In genomic region chr22:37077802-37078448, GRCh38 we compare ENCODE assay signal across 8 cellular contexts. TPM values are rescaled to one million over a fixed set of nuclear protein-coding genes. Genes with fewer than 3 reads are reported as not detected.
A peak's percentile ranks its signal among the peaks of the same experiment; 100 is the strongest.
DNase-seq lines count a peak whose midpoint lies in the region; ATAC-seq and TF ChIP-seq lines count a peak whose summit lies in the region.

No MANE protein-coding gene starts in this region.

- DNase-seq in NCI-H2196 (lab: John Stamatoyannopoulos, UW; ENCODE audit: unreplicated experiment) = peak; percentile 36
- DNase-seq in NCI-H2196 treated with DMSO at 0.1 percent for 48 hours (lab: John Stamatoyannopoulos, UW; ENCODE audit: unreplicated experiment) = no peak
- DNase-seq in NOMO-1 treated with DMSO at 0.1 percent for 48 hours (lab: John Stamatoyannopoulos, UW; ENCODE audit: unreplicated experiment) = peak; percentile 19
- peak; percentile 87 for DNase-seq in activated T-cell treated with anti-CD3 and anti-CD28 coated beads for 4 hours
- DNase-seq in esophagus squamous epithelium (lab: John Stamatoyannopoulos, UW) = no peak
- peak; percentile 54 for DNase-seq in omental fat pad (ENCODE audit: low spot score)

- intact Hi-C loops in esophagus squamous epithelium (cut with DNase I) = no loop called here

- ATAC-seq in omental fat pad (ENCODE audit: low FRiP score) = no peak
- no peak for ATAC-seq in HG03354 (IDR thresholded peaks at IDR 0.05; ENCODE audit: poor library complexity, severe bottlenecking, unreplicated experiment)

- H3K27ac ChIP-seq in esophagus squamous epithelium = no peak overlapping the region
- peak overlapping the region; percentile 55 for H3K27ac ChIP-seq in thymus (ENCODE audit: low read depth)

- no peak for TF ChIP-seq POLR2A in esophagus squamous epithelium (IDR thresholded peaks at IDR 0.05)

- 19 to 27% methylated on average over 14 to 15 of the region's 15 CpGs for WGBS in esophagus squamous epithelium, 2 donors
- WGBS in thymus = 29% methylated on average over 15 of the region's 15 CpGs

- peaks cover 0 to 63% (median 0%) of the 10 kb centered on the region in 4 donors for H3K27me3 ChIP-seq in esophagus squamous epithelium
- no peaks in the 10 kb centered on the region for H3K27me3 ChIP-seq in thymus (ENCODE audit: control insufficient read depth, insufficient read depth)

- H3K36me3 ChIP-seq in esophagus squamous epithelium = no peaks in the 10 kb centered on the region
- no peaks in the 10 kb centered on the region for H3K36me3 ChIP-seq in thymus (ENCODE audit: control insufficient read depth, insufficient read depth)

- H3K9me3 ChIP-seq in esophagus squamous epithelium (no peaks in the 10 kb centered on the region), thymus (ENCODE audit: control insufficient read depth) (peaks cover 1% of the 10 kb centered on the region)

- peak; percentile 87 to 96 (median 90) for TF ChIP-seq CTCF in esophagus squamous epithelium (IDR thresholded peaks at IDR 0.05)
- TF ChIP-seq CTCF in omental fat pad (IDR thresholded peaks at IDR 0.05) = peak in 1 of 3 donors; percentile 56

- no peak overlapping the region for H3K4me3 ChIP-seq in esophagus squamous epithelium
- no peak overlapping the region for H3K4me3 ChIP-seq in thymus (ENCODE audit: low read length)

- H3K4me1 ChIP-seq in esophagus squamous epithelium (peaks cover 0 to 6% (median 0%) of the 10 kb centered on the region in 3 donors), thymus (ENCODE audit: control insufficient read depth, insufficient read depth, low read length) (peaks cover 16% of the 10 kb centered on the region)

RNA-seq across cellular contexts. Expression of gene KCTD17, which starts 26.4 kb away (rescaled TPM):
- 10 to 100 TPM in 1 of 4 donors, 1 to 10 TPM in 3; 1.1 to 10.7 (median 6.5) TPM for total RNA-seq in esophagus squamous epithelium
- total RNA-seq in omental fat pad = 10 to 100 TPM in 1 of 4 donors, 1 to 10 TPM in 3; 6.2 to 17.3 (median 8.3) TPM
- 25.2 TPM for polyA plus RNA-seq in thymus

RNA-seq across cellular contexts. Expression of gene TMPRSS6, which starts 31.6 kb away (rescaled TPM):
- total RNA-seq in esophagus squamous epithelium (under 1 TPM in 2 of 4 donors, not detected in 2; under 0.01 to 0.09 TPM), omental fat pad (not detected)
- polyA plus RNA-seq in thymus = 1.8 TPM

RNA-seq across cellular contexts. Expression of gene MPST, which starts 58.4 kb away (rescaled TPM):
- total RNA-seq in esophagus squamous epithelium (100 to 1,000 TPM in 3 of 4 donors, 10 to 100 TPM in 1; 88.4 to 160 (median 132) TPM), omental fat pad (100 to 1,000 TPM in 3 of 4 donors, 10 to 100 TPM in 1; 73.9 to 193 (median 145) TPM)
- 32.1 TPM for polyA plus RNA-seq in thymus

RNA-seq across cellular contexts. Expression of gene TST, which starts 58.7 kb away (rescaled TPM):
- total RNA-seq in esophagus squamous epithelium = 100 to 1,000 TPM in 2 of 4 donors, 10 to 100 TPM in 2; 60.8 to 163 (median 82.9) TPM
- total RNA-seq in omental fat pad = 100 to 1,000 TPM in 1 of 4 donors, 10 to 100 TPM in 3; 45.4 to 141 (median 78.0) TPM
- polyA plus RNA-seq in thymus = 17.1 TPM

Comparison
In these comparisons a context has a peak if more than half of its experiments do, and no peak if none do; other contexts are left out.
1. DNase-seq: peak in NCI-H2196 (single experiment), NOMO-1 treated with DMSO at 0.1 percent for 48 hours (single experiment), activated T-cell treated with anti-CD3 and anti-CD28 coated beads for 4 hours (single experiment) and omental fat pad (single experiment); none in NCI-H2196 treated with DMSO at 0.1 percent for 48 hours (single experiment) and esophagus squamous epithelium (single experiment).